In genomic region chr20:57230247-57230646, GRCh38 we compare ENCODE assay signal across 29 cellular contexts. TPM values are rescaled to one million over a fixed set of nuclear protein-coding genes. Genes with fewer than 3 reads are reported as not detected.
"Had no signal": no experiment of that assay in that cellular context is flagged by ENCODE, and none has a peak within 500 bp of the region (broad histone marks: within the 10 kb centered on the region; RNA-seq: fewer than 3 reads in every experiment).

No MANE protein-coding gene starts in this region.

- ATAC-seq: left colon; left lung; lower lobe of right lung; naive thymus-derived CD8-positive, alpha-beta T cell; right lobe of liver; stimulated activated memory B cell treated with anti-CD40 and anti-IgM and Interleukin-4, amounts not matched to agents 10 μg/mL and 1 μg/mL and 100 μg/mL, for 72 hours; stimulated activated naive CD8-positive, alpha-beta T cell treated with anti-CD3 and anti-CD28 coated beads, Interleukin-15, amount 100 ng/mL, for 72 hours had no signal

- H3K4me1 ChIP-seq: left lung, lower lobe of right lung, right atrium auricular region, right lobe of liver, testis, tibial nerve, upper lobe of left lung, vagina had no signal

- H3K36me3 ChIP-seq: left lung, lower lobe of right lung, neutrophil, ovary, right atrium auricular region, right lobe of liver, tibial nerve, upper lobe of left lung, vagina had no signal

- H3K27ac ChIP-seq: left lung, lower lobe of right lung, neutrophil, ovary, right atrium auricular region, right lobe of liver, testis, tibial nerve, upper lobe of left lung, vagina had no signal

- DNase-seq: hypothalamus; immature natural killer cell; kidney; left colon; left lung; lower lobe of right lung; mammary epithelial cell; mesenchymal stem cell; naive thymus-derived CD8-positive, alpha-beta T cell; ovary; right lobe of liver; stimulated activated CD4-positive, alpha-beta T cell treated with anti-CD3 and anti-CD28 coated beads, Interleukin-1b, Interleukin-23, amount 100 ng/mL, for 48 hours; stimulated activated CD4-positive, alpha-beta T cell treated with anti-CD3 and anti-CD28 coated beads, Interleukin-2, amount 100 ng/mL, for 48 hours; stimulated activated CD4-positive, alpha-beta T cell treated with anti-CD3 and anti-CD28 coated beads, Interleukin-4, amount 100 ng/mL, for 4 hours; stimulated activated CD8-positive, alpha-beta memory T cell treated with anti-CD3 and anti-CD28 coated beads, Interleukin-4, amount 100 ng/mL, for 48 hours; stimulated activated naive CD4-positive, alpha-beta T cell treated with Interleukin-2 at 50 U/mL for 16 hours; stimulated activated naive CD8-positive, alpha-beta T cell treated with anti-CD3 and anti-CD28 coated beads, Interleukin-15, amount 100 ng/mL, for 72 hours; substantia nigra; testis had no signal

- H3K9me3 ChIP-seq: left lung, lower lobe of right lung, neutrophil, ovary, right atrium auricular region, right lobe of liver, testis, tibial nerve, upper lobe of left lung, vagina had no signal

- H3K4me2 ChIP-seq: smooth muscle cell had no signal

- H3K27me3 ChIP-seq: ovary, right atrium auricular region, right lobe of liver, testis, tibial nerve, upper lobe of left lung, vagina had no signal

- H3K4me3 ChIP-seq: left lung, lower lobe of right lung, ovary, right atrium auricular region, right lobe of liver, smooth muscle cell, testis, tibial nerve, upper lobe of left lung, vagina had no signal

- FAIRE-seq: islet of Langerhans, kidney had no signal

RNA-seq across cellular contexts. Expression of gene BMP7, which starts 36.2 kb away (rescaled TPM):
- total RNA-seq: liver; naive thymus-derived CD8-positive, alpha-beta T cell; pulmonary artery endothelial cell; right lobe of liver had no signal
- polyA plus RNA-seq: immature natural killer cell; liver; mammary epithelial cell; naive thymus-derived CD8-positive, alpha-beta T cell had no signal
